ENCODE assay signal across 8 cellular contexts in genomic region chr1:100538935-100539835, GRCh38. TPM values are rescaled to one million over a fixed set of nuclear protein-coding genes. Genes with fewer than 3 reads are reported as not detected.
DNase-seq lines count a peak whose midpoint lies in the region; ATAC-seq and TF ChIP-seq lines count a peak whose summit lies in the region.

No MANE protein-coding gene starts in this region.

- H3K4me1 Mint-ChIP-seq in mesothelial cell of epicardium, result peaks cover 16% of the 10 kb centered on the region

- in situ Hi-C loops in HAP-1 (cut with MboI; ENCODE audit: low sequenced_read_pairs), result no loop called here

- TF ChIP-seq CTCF in WI38 (IDR thresholded peaks at IDR 0.05; ENCODE audit: low read depth, low read length) (no peak), mesothelial cell of epicardium (IDR thresholded peaks at IDR 0.05; ENCODE audit: unreplicated experiment) (no peak), thoracic aorta (IDR thresholded peaks at IDR 0.05) (peak; percentile 21)

- H3K9me3 ChIP-seq in HAP-1 (no peaks in the 10 kb centered on the region), thoracic aorta (no peaks in the 10 kb centered on the region)
- H3K9me3 ChIP-seq in effector memory CD4-positive, alpha-beta T cell (ENCODE audit: control insufficient read depth, low read length), result no peaks in the 10 kb centered on the region

- no peaks in the 10 kb centered on the region for H3K36me3 ChIP-seq in HAP-1 (replicated peaks)
- H3K36me3 ChIP-seq in effector memory CD4-positive, alpha-beta T cell (ENCODE audit: control insufficient read depth, insufficient read depth, low read length), result no peaks in the 10 kb centered on the region
- H3K36me3 ChIP-seq in thoracic aorta, result no peaks in the 10 kb centered on the region

- peak overlapping the region; percentile 26 for H3K4me3 ChIP-seq in HAP-1
- H3K4me3 ChIP-seq in WI38 (ENCODE audit: low read depth, low read length), result peak overlapping the region; percentile 45
- peak overlapping the region; percentile 58 for H3K4me3 ChIP-seq in effector memory CD4-positive, alpha-beta T cell (ENCODE audit: insufficient read depth, low read depth, low read length, poor library complexity, severe bottlenecking)
- peak overlapping the region; percentile 72 for H3K4me3 ChIP-seq in thoracic aorta

- peaks cover 12% of the 10 kb centered on the region for H3K27me3 ChIP-seq in HAP-1 (ENCODE audit: low read depth)
- H3K27me3 ChIP-seq in effector memory CD4-positive, alpha-beta T cell (replicated peaks; ENCODE audit: control insufficient read depth, insufficient read depth, low read length, poor library complexity, severe bottlenecking), result peaks cover 19% of the 10 kb centered on the region
- H3K27me3 ChIP-seq in thoracic aorta (replicated peaks; ENCODE audit: insufficient read depth), result peaks cover 7% of the 10 kb centered on the region

- H3K9me3 Mint-ChIP-seq in mesothelial cell of epicardium, result no peaks in the 10 kb centered on the region

- H3K4me1 ChIP-seq in HAP-1, result peaks cover 8% of the 10 kb centered on the region
- peaks cover 4% of the 10 kb centered on the region for H3K4me1 ChIP-seq in effector memory CD4-positive, alpha-beta T cell (ENCODE audit: control insufficient read depth, insufficient read depth, low read length, poor library complexity, severe bottlenecking)
- peaks cover 12 to 15% of the 10 kb centered on the region in 2 donors for H3K4me1 ChIP-seq in thoracic aorta (ENCODE audit: control insufficient read depth in 1 of 2, low read depth in 2 of 2)

- no peak overlapping the region for H3K27ac ChIP-seq in effector memory CD4-positive, alpha-beta T cell (ENCODE audit: insufficient read depth, low read length, poor library complexity, severe bottlenecking)
- no peak overlapping the region for H3K27ac ChIP-seq in thoracic aorta

- peak; percentile 49 for DNase-seq in AG20443 (ENCODE audit: low spot score)
- peak in 1 of 2 experiments; percentile 40 for DNase-seq in HAP-1 (ENCODE audit: low spot score in 2 of 2)
- DNase-seq in effector memory CD4-positive, alpha-beta T cell, result no peak
- DNase-seq in mesothelial cell of epicardium (ENCODE audit: low spot score in 2 of 2, unreplicated experiment in 2 of 2), result peak in 1 of 2 experiments; percentile 44
- DNase-seq in thoracic aorta (ENCODE audit: low spot score), result no peak
- no peak for DNase-seq in globus pallidus (ENCODE audit: low spot score)

- H3K4me3 Mint-ChIP-seq in mesothelial cell of epicardium, result peak overlapping the region; percentile 57

- H3K36me3 Mint-ChIP-seq in mesothelial cell of epicardium, result no peaks in the 10 kb centered on the region

- no peak for ATAC-seq in thoracic aorta (ENCODE audit: insufficient number of reproducible peaks, low FRiP score, low read depth)
- ATAC-seq in GM21825 (IDR thresholded peaks at IDR 0.05; ENCODE audit: unreplicated experiment), result no peak

- H3K27me3 Mint-ChIP-seq in mesothelial cell of epicardium (ENCODE audit: low read depth), result peaks cover 94% of the 10 kb centered on the region

- H3K27ac Mint-ChIP-seq in mesothelial cell of epicardium, result no peak overlapping the region

RNA-seq across cellular contexts. Expression of gene GPR88, which starts 1.2 kb away (rescaled TPM):
- total RNA-seq in mesothelial cell of epicardium (0.07 TPM in 2 of 3 replicates, not detected in the other), thoracic aorta (under 1 TPM; 0.54 to 0.71 TPM)
